ENCODE assay signal across 1 cellular context in genomic region chr7:17275749-17276671, GRCh38.
TF ChIP-seq lines count a peak whose summit lies in the region.

No MANE protein-coding gene starts in this region.

TF ChIP-seq in HepG2, 621 proteins besides CTCF, POLR2A, EP300 and RAD21 (continued from another document):
- no peak for TF ChIP-seq CSRNP1 (CRISPR knock-in tag; IDR thresholded peaks at IDR 0.05)
- no peak for TF ChIP-seq NFIC (IDR thresholded peaks at IDR 0.05; ENCODE audit: low read length)
- no peak for TF ChIP-seq ELF3 (CRISPR knock-in tag; IDR thresholded peaks at IDR 0.05)
- TF ChIP-seq ZNF607 (CRISPR knock-in tag; IDR thresholded peaks at IDR 0.05; ENCODE audit: borderline replicate concordance): no peak
- TF ChIP-seq ATF6 (CRISPR knock-in tag; conservative IDR thresholded peaks at IDR 0.05): no peak
- TF ChIP-seq ZNF704 (CRISPR knock-in tag; IDR thresholded peaks at IDR 0.05; ENCODE audit: borderline replicate concordance): no peak
- TF ChIP-seq FOXP4 (CRISPR knock-in tag; IDR thresholded peaks at IDR 0.05): no peak
- no peak for TF ChIP-seq KLF6 (CRISPR knock-in tag; IDR thresholded peaks at IDR 0.05)
- no peak for TF ChIP-seq SUZ12 (IDR thresholded peaks at IDR 0.05; ENCODE audit: low read depth, low read length)
- TF ChIP-seq SMARCC2 (IDR thresholded peaks at IDR 0.05): no peak
- TF ChIP-seq SP4 (CRISPR knock-in tag; IDR thresholded peaks at IDR 0.05): no peak
- no peak for TF ChIP-seq MBD4 (IDR thresholded peaks at IDR 0.05; ENCODE audit: borderline replicate concordance, low read length)
- no peak for TF ChIP-seq RNF219 (CRISPR knock-in tag; IDR thresholded peaks at IDR 0.05)
- no peak for TF ChIP-seq ZNF546 (CRISPR knock-in tag; conservative IDR thresholded peaks at IDR 0.05)
- no peak for TF ChIP-seq HINFP (CRISPR knock-in tag; IDR thresholded peaks at IDR 0.05; ENCODE audit: low read depth)
